1 cellular context compared by ENCODE assay signal in the genomic region with DNA sequence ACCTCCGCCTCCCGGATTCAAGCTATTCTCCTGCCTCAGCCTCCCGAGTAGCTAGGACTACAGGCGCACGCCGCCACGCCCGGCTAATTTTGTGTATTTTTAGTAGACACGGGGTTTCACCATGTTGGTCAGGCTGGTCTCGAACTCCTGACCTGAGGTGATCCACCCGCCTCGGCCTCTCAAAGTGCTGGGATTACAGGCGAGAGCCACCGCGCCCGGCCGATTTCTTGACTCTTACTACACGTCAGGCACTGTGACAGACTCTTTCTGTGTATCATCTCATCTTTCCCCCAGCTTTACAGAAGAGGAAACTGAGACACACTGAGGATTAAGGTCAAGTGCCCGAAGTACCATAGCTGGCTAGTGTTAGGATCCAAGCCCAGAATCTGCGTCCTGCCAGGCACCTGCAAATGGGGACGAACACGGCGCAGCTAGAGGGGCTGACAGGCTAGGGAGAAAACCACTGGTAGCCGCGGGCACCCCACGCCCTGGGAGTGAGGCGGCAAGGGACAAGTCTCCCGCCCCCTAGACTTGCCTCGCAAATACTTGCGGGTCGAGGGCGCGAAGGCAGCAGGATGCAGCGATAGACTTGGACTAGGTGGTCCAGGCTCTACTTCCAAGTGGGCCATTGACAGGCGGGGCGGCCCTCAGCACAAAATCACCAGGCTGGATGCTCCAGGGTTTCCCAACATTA.
TF ChIP-seq lines count a peak whose summit lies in the region.

No MANE protein-coding gene starts in this region.

TF ChIP-seq in K562, 482 proteins besides CTCF, POLR2A, EP300 and RAD21 (continued from another document):
- TF ChIP-seq, protein P1, sequence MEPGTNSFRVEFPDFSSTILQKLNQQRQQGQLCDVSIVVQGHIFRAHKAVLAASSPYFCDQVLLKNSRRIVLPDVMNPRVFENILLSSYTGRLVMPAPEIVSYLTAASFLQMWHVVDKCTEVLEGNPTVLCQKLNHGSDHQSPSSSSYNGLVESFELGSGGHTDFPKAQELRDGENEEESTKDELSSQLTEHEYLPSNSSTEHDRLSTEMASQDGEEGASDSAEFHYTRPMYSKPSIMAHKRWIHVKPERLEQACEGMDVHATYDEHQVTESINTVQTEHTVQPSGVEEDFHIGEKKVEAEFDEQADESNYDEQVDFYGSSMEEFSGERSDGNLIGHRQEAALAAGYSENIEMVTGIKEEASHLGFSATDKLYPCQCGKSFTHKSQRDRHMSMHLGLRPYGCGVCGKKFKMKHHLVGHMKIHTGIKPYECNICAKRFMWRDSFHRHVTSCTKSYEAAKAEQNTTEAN (CRISPR knock-in tag; IDR thresholded peaks at IDR 0.05), result 0 out of 2 replicates have a peak, but pooled peaks have one; percentile 29
- TF ChIP-seq SIX5 (IDR thresholded peaks at IDR 0.05; ENCODE audit: borderline replicate concordance in 1 of 2, insufficient read depth in 1 of 2, low read depth in 1 of 2, low read length in 2 of 2) (no peak), ZBTB11 (CRISPR knock-in tag; IDR thresholded peaks at IDR 0.05) (no peak; a peak in 1 of 6 replicates), NBN (IDR thresholded peaks at IDR 0.05; ENCODE audit: low read depth) (no peak), KHSRP (IDR thresholded peaks at IDR 0.05) (no peak), TEAD1 (CRISPR knock-in tag; IDR thresholded peaks at IDR 0.05) (peak in 1 of 2 experiments; percentile 38; a peak in 1 of 4 replicates), SMARCB1 (IDR thresholded peaks at IDR 0.05; ENCODE audit: insufficient read length, low read depth) (no peak), ASH1L (IDR thresholded peaks at IDR 0.05; ENCODE audit: borderline replicate concordance, low read depth, partially characterized antibody) (peak; percentile 20), ZNF3 (CRISPR knock-in tag; IDR thresholded peaks at IDR 0.05) (no peak), NFRKB (IDR thresholded peaks at IDR 0.05; ENCODE audit: low read depth) (peak; percentile 14; the same call in 1 of the 2 replicates), GTF2A2 (tag; IDR thresholded peaks at IDR 0.05) (no peak), RBM17 (IDR thresholded peaks at IDR 0.05; ENCODE audit: borderline replicate concordance, low read depth, low read length) (no peak), RFX1 (IDR thresholded peaks at IDR 0.05) (no peak), ZBTB17 (CRISPR knock-in tag; IDR thresholded peaks at IDR 0.05) (no peak), ZFP1 (CRISPR knock-in tag; IDR thresholded peaks at IDR 0.05) (no peak), NFYB (IDR thresholded peaks at IDR 0.05; ENCODE audit: extremely low read depth, insufficient read length) (no peak), PRPF4 (IDR thresholded peaks at IDR 0.05; ENCODE audit: insufficient read depth, low read depth, low read length, poor library complexity, severe bottlenecking) (no peak), RBM25 (IDR thresholded peaks at IDR 0.05; ENCODE audit: low read depth, low read length, severe bottlenecking) (peak; percentile 35)
- TF ChIP-seq, protein P2, sequence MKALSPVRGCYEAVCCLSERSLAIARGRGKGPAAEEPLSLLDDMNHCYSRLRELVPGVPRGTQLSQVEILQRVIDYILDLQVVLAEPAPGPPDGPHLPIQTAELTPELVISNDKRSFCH (CRISPR knock-in tag; IDR thresholded peaks at IDR 0.05), result no peak
- TF ChIP-seq, protein P2 (tag; IDR thresholded peaks at IDR 0.05), result no peak
- TF ChIP-seq, protein P3, sequence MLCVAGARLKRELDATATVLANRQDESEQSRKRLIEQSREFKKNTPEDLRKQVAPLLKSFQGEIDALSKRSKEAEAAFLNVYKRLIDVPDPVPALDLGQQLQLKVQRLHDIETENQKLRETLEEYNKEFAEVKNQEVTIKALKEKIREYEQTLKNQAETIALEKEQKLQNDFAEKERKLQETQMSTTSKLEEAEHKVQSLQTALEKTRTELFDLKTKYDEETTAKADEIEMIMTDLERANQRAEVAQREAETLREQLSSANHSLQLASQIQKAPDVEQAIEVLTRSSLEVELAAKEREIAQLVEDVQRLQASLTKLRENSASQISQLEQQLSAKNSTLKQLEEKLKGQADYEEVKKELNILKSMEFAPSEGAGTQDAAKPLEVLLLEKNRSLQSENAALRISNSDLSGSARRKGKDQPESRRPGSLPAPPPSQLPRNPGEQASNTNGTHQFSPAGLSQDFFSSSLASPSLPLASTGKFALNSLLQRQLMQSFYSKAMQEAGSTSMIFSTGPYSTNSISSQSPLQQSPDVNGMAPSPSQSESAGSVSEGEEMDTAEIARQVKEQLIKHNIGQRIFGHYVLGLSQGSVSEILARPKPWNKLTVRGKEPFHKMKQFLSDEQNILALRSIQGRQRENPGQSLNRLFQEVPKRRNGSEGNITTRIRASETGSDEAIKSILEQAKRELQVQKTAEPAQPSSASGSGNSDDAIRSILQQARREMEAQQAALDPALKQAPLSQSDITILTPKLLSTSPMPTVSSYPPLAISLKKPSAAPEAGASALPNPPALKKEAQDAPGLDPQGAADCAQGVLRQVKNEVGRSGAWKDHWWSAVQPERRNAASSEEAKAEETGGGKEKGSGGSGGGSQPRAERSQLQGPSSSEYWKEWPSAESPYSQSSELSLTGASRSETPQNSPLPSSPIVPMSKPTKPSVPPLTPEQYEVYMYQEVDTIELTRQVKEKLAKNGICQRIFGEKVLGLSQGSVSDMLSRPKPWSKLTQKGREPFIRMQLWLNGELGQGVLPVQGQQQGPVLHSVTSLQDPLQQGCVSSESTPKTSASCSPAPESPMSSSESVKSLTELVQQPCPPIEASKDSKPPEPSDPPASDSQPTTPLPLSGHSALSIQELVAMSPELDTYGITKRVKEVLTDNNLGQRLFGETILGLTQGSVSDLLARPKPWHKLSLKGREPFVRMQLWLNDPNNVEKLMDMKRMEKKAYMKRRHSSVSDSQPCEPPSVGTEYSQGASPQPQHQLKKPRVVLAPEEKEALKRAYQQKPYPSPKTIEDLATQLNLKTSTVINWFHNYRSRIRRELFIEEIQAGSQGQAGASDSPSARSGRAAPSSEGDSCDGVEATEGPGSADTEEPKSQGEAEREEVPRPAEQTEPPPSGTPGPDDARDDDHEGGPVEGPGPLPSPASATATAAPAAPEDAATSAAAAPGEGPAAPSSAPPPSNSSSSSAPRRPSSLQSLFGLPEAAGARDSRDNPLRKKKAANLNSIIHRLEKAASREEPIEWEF (CRISPR knock-in tag; IDR thresholded peaks at IDR 0.05), result no peak
